9 cellular contexts compared by ENCODE assay signal in the genomic region with DNA sequence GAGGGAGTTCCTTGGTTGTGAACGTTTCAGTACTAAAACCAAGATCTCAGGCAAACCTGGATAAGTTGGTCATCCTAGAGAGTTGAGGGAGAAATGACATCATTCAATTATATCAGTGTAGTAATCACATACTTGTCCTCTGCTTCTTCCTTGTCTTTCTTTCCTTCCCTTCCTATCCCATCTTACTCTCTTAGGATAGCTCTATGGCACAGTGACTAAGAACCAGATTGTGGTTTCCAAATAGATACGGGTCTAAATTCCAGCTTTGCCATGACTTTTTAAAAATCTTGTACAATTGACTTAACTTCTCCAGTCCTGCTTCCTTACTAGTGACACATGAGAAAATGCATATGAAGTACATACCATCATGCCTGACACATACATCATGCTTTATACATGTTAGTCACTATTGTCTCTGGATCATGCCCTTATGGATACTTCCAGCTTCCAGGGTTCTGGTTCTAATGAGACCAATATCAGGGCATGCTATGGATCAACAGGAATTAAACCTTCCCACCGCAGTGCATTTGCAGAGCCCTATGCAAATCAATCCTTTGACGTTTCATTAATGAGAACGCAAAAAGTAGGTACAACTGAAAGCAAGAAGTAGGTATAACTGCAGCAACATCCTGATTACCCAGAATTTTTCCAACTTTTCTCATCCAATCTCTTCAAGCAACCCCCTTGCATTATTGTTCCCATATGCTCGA.
DNase-seq lines count a peak whose midpoint lies in the region; ATAC-seq and TF ChIP-seq lines count a peak whose summit lies in the region.
"Had no signal": no experiment of that assay in that cellular context is flagged by ENCODE, and none has a peak within 500 bp of the region (broad histone marks: within the 10 kb centered on the region; RNA-seq: fewer than 3 reads in every experiment).

No MANE protein-coding gene starts in this region.

- H3K9ac ChIP-seq in SK-N-SH = peak overlapping the region; percentile 91
- H3K9ac ChIP-seq in skeletal muscle tissue (ENCODE audit: low read depth in 1 of 3, low read length in 3 of 3) = peak overlapping the region in 1 of 3 donors; percentile 67

- H3K27me3 ChIP-seq in SK-N-SH (ENCODE audit: insufficient read depth) = no peaks in the 10 kb centered on the region
- H3K27me3 ChIP-seq in skeletal muscle tissue (ENCODE audit: control insufficient read depth in 3 of 3, insufficient read depth in 3 of 3, low read length in 3 of 3) = no peaks in the 10 kb centered on the region

- H3K27ac Mint-ChIP-seq in activated CD4-positive, alpha-beta memory T cell treated with anti-CD3 and anti-CD28 coated beads, Interleukin-2, amount 10 ng/mL, durations not matched to agents 7 days and 5 days = peak overlapping the region; percentile 87

- TF ChIP-seq EP300 in SK-N-SH (IDR thresholded peaks at IDR 0.05; ENCODE audit: borderline replicate concordance in 1 of 2, low read depth in 1 of 2, low read length in 1 of 2) = no peak

- no peaks in the 10 kb centered on the region for H4K20me1 ChIP-seq in SK-N-SH (ENCODE audit: insufficient read depth)
- no peaks in the 10 kb centered on the region for H4K20me1 ChIP-seq in OCI-LY7 (ENCODE audit: insufficient read depth, low read length)

- TF ChIP-seq CTCF in SK-N-SH (IDR thresholded peaks at IDR 0.05) = no peak
- no peak for TF ChIP-seq CTCF in fibroblast of the aortic adventitia (IDR thresholded peaks at IDR 0.05; ENCODE audit: insufficient read depth, low read length)
- TF ChIP-seq CTCF in OCI-LY7 (conservative IDR thresholded peaks at IDR 0.05; ENCODE audit: low read length) = no peak

- H3K27ac ChIP-seq in SK-N-SH (ENCODE audit: low read depth in 2 of 2, low read length in 1 of 2) (peak overlapping the region; percentile 66 to 99; a peak in 3 of 4 replicates), skeletal muscle tissue (ENCODE audit: low read depth, low read length) (peak overlapping the region; percentile 77), OCI-LY7 (ENCODE audit: low read depth, low read length, poor library complexity, severe bottlenecking) (no peak overlapping the region)

- no peaks in the 10 kb centered on the region for H3K9me3 Mint-ChIP-seq in activated CD4-positive, alpha-beta memory T cell treated with anti-CD3 and anti-CD28 coated beads, Interleukin-2, amount 10 ng/mL, durations not matched to agents 7 days and 5 days

- H3K79me2 ChIP-seq in SK-N-SH (ENCODE audit: insufficient read depth) (no peaks in the 10 kb centered on the region), OCI-LY7 (ENCODE audit: insufficient read depth, low read depth, low read length) (no peaks in the 10 kb centered on the region)

- H3K4me2 ChIP-seq in SK-N-SH = peak overlapping the region; percentile 76
- no peak overlapping the region for H3K4me2 ChIP-seq in OCI-LY7 (ENCODE audit: low read length)

- H3K4me1 Mint-ChIP-seq in activated CD4-positive, alpha-beta memory T cell treated with anti-CD3 and anti-CD28 coated beads, Interleukin-2, amount 10 ng/mL, durations not matched to agents 7 days and 5 days = peaks cover 89% of the 10 kb centered on the region

- peak overlapping the region; percentile 68 for H3K4me3 Mint-ChIP-seq in activated CD4-positive, alpha-beta memory T cell treated with anti-CD3 and anti-CD28 coated beads, Interleukin-2, amount 10 ng/mL, durations not matched to agents 7 days and 5 days

- H3K36me3 Mint-ChIP-seq in activated CD4-positive, alpha-beta memory T cell treated with anti-CD3 and anti-CD28 coated beads, Interleukin-2, amount 10 ng/mL, durations not matched to agents 7 days and 5 days (ENCODE audit: low read depth) = no peaks in the 10 kb centered on the region

- H3K9me3 ChIP-seq in SK-N-SH (no peaks in the 10 kb centered on the region), skeletal muscle tissue (ENCODE audit: control insufficient read depth in 3 of 3, low read length in 3 of 3) (no peaks in the 10 kb centered on the region), OCI-LY7 (ENCODE audit: low read length) (no peaks in the 10 kb centered on the region)

- CTCF ChIA-PET in SK-N-SH (lab: Yijun Ruan, JAX) (no interaction called here), OCI-LY7 (lab: Charles Lee; ENCODE audit: unreplicated experiment) (no interaction called here)
- CTCF ChIA-PET in activated CD4-positive, alpha-beta memory T cell treated with anti-CD3 and anti-CD28 coated beads, Interleukin-2, amount 10 ng/mL, durations not matched to agents 7 days and 5 days (lab: Charles Lee) = no interaction called here

- intact Hi-C loops in OCI-LY7 (cut with micrococcal nuclease; ENCODE audit: unreplicated experiment) = no loop called here

- 77% methylated on average over 6 of the region's 6 CpGs for WGBS in SK-N-SH (ENCODE audit: low lambda C conversion rate)

- H3K4me1 ChIP-seq in SK-N-SH (ENCODE audit: control insufficient read depth in 1 of 2, insufficient read depth in 2 of 2, low read depth in 1 of 2, low read length in 1 of 2) = peaks cover 20 to 40% of the 10 kb centered on the region in 2 experiments; a peak in 3 of 4 replicates
- peaks cover 6 to 12% (median 11%) of the 10 kb centered on the region in 3 donors for H3K4me1 ChIP-seq in skeletal muscle tissue (ENCODE audit: control insufficient read depth in 3 of 3, insufficient read depth in 3 of 3, low read length in 3 of 3)
- H3K4me1 ChIP-seq in OCI-LY7 (ENCODE audit: insufficient read depth, low read length, poor library complexity, severe bottlenecking) = no peaks in the 10 kb centered on the region

- H3K36me3 ChIP-seq in SK-N-SH (replicated peaks in 1 of 2; ENCODE audit: control insufficient read depth in 1 of 2, insufficient read depth in 2 of 2, low read length in 1 of 2) (no peaks in the 10 kb centered on the region), skeletal muscle tissue (ENCODE audit: control insufficient read depth in 3 of 3, insufficient read depth in 3 of 3, low read length in 3 of 3) (no peaks in the 10 kb centered on the region), OCI-LY7 (ENCODE audit: insufficient read depth, low read length) (no peaks in the 10 kb centered on the region)

- H2AFZ ChIP-seq in SK-N-SH (ENCODE audit: low read depth) (no peak overlapping the region; the same call in 1 of the 2 replicates), OCI-LY7 (ENCODE audit: low read length) (no peak overlapping the region)

- H3K4me3 ChIP-seq in SK-N-SH (ENCODE audit: low read depth in 2 of 2, low read length in 1 of 2) (peak overlapping the region in 1 of 2 experiments; percentile 40; a peak in 2 of 4 replicates), fibroblast of the aortic adventitia (ENCODE audit: low read depth, low read length) (peak overlapping the region; percentile 54), skeletal muscle tissue (ENCODE audit: low read length in 3 of 3) (peak overlapping the region in 1 of 3 donors; percentile 51), OCI-LY7 (ENCODE audit: low read depth, low read length, poor library complexity, severe bottlenecking) (no peak overlapping the region)

- peaks cover 42% of the 10 kb centered on the region for H3F3A ChIP-seq in SK-N-SH (replicated peaks; ENCODE audit: insufficient read depth)

- DNase-seq in SK-N-SH = no peak
- no peak for DNase-seq in activated CD4-positive, alpha-beta memory T cell treated with anti-CD3 and anti-CD28 coated beads, Interleukin-2, amount 10 ng/mL, durations not matched to agents 7 days and 5 days
- peak; percentile 44 for DNase-seq in fibroblast of the aortic adventitia (ENCODE audit: low read depth)
- DNase-seq in OCI-LY7 (ENCODE audit: low spot score) = no peak
- no peak for DNase-seq in DMS153 treated with DMSO at 0.1 percent for 48 hours (lab: John Stamatoyannopoulos, UW; ENCODE audit: unreplicated experiment)
- DNase-seq: NCI-H1930 had no signal

- H3K27me3 Mint-ChIP-seq in activated CD4-positive, alpha-beta memory T cell treated with anti-CD3 and anti-CD28 coated beads, Interleukin-2, amount 10 ng/mL, durations not matched to agents 7 days and 5 days = no peaks in the 10 kb centered on the region

- POLR2A ChIA-PET in SK-N-SH (lab: Yijun Ruan, JAX) (no interaction called here), OCI-LY7 (lab: Charles Lee) (interaction anchor here (0.6 kb wide), 1 partner anchor 27 kb away, joined by 3 read pairs; no protein-coding TSS in a partner anchor)
- POLR2A ChIA-PET in activated CD4-positive, alpha-beta memory T cell treated with anti-CD3 and anti-CD28 coated beads, Interleukin-2, amount 10 ng/mL, durations not matched to agents 7 days and 5 days (lab: Charles Lee) = interaction anchor here (0.8 to 8.6 kb wide), 6 partner anchors 11 to 260 kb away, joined by 3 to 110 read pairs (median 4); partner anchors contain the start of genes CREB1 and KLF7

- no peak for TF ChIP-seq RAD21 in SK-N-SH (IDR thresholded peaks at IDR 0.05; ENCODE audit: low read length)

- no peak for ATAC-seq in SK-N-SH treated with all-trans-retinoic acid at 6 μM for 48 hours
- no peak for ATAC-seq in GM18511 (IDR thresholded peaks at IDR 0.05; ENCODE audit: unreplicated experiment)

- BruUV-seq in OCI-LY7 (replicated peaks; lab: Mats Ljungman, UMichigan) = no TSS peak

- H3K9me2 ChIP-seq in SK-N-SH = no peaks in the 10 kb centered on the region
- no peaks in the 10 kb centered on the region for H3K9me2 ChIP-seq in OCI-LY7 (ENCODE audit: insufficient read depth, low read length)

TF ChIP-seq in SK-N-SH, 30 proteins besides CTCF, POLR2A, EP300 and RAD21 (continues in another document):
- TF ChIP-seq, protein P1, sequence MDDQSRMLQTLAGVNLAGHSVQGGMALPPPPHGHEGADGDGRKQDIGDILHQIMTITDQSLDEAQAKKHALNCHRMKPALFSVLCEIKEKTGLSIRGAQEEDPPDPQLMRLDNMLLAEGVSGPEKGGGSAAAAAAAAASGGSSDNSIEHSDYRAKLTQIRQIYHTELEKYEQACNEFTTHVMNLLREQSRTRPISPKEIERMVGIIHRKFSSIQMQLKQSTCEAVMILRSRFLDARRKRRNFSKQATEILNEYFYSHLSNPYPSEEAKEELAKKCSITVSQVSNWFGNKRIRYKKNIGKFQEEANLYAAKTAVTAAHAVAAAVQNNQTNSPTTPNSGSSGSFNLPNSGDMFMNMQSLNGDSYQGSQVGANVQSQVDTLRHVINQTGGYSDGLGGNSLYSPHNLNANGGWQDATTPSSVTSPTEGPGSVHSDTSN (IDR thresholded peaks at IDR 0.05) = no peak
- no peak for TF ChIP-seq TCF12 (IDR thresholded peaks at IDR 0.05)

TF ChIP-seq in SK-N-SH treated with all-trans-retinoic acid at 6 μM for 48 hours, 23 proteins besides CTCF, POLR2A, EP300 and RAD21 (continues in another document):
- TF ChIP-seq GLIS3 (CRISPR knock-in tag; IDR thresholded peaks at IDR 0.05) = no peak
